In genomic region chr15:66931768-66932633, GRCh38 we compare ENCODE assay signal across 1 cellular context.
TF ChIP-seq lines count a peak whose summit lies in the region.

No MANE protein-coding gene starts in this region.

TF ChIP-seq in HepG2, 621 proteins besides CTCF, POLR2A, EP300 and RAD21 (continued from another document):
- no peak for TF ChIP-seq HOMEZ (CRISPR knock-in tag; IDR thresholded peaks at IDR 0.05; ENCODE audit: low read depth)
- TF ChIP-seq ZNF318 (CRISPR knock-in tag; IDR thresholded peaks at IDR 0.05), result no peak
- TF ChIP-seq ZNF407 (CRISPR knock-in tag; IDR thresholded peaks at IDR 0.05; ENCODE audit: not compliant biosample characterization), result no peak
- no peak for TF ChIP-seq ZSCAN31 (CRISPR knock-in tag; IDR thresholded peaks at IDR 0.05; ENCODE audit: low read depth)
- TF ChIP-seq CBX5 (CRISPR knock-in tag; IDR thresholded peaks at IDR 0.05; ENCODE audit: borderline replicate concordance), result no peak
- no peak for TF ChIP-seq TRIM22 (IDR thresholded peaks at IDR 0.05)
- TF ChIP-seq SNAPC5 (CRISPR knock-in tag; IDR thresholded peaks at IDR 0.05; ENCODE audit: borderline replicate concordance), result peak; percentile 58; the same call in 1 of the 2 replicates
- no peak for TF ChIP-seq ZNF605 (CRISPR knock-in tag; IDR thresholded peaks at IDR 0.05)
- TF ChIP-seq NR2F6 (IDR thresholded peaks at IDR 0.05), result no peak
- peak; percentile 75 for TF ChIP-seq NR2F6 (CRISPR knock-in tag; IDR thresholded peaks at IDR 0.05)
- TF ChIP-seq MIER3 (CRISPR knock-in tag; IDR thresholded peaks at IDR 0.05; ENCODE audit: borderline replicate concordance), result peak; percentile 67; the same call in 1 of the 2 replicates
- TF ChIP-seq SKIL (CRISPR knock-in tag; IDR thresholded peaks at IDR 0.05; ENCODE audit: borderline replicate concordance), result peak; percentile 63
- 0 out of 2 replicates have a peak, but pooled peaks have one; percentile 15 for TF ChIP-seq SALL1 (CRISPR knock-in tag; IDR thresholded peaks at IDR 0.05)
- no peak for TF ChIP-seq CEBPZ (IDR thresholded peaks at IDR 0.05; ENCODE audit: low read length)
TF ChIP-seq in HepG2: peak in this region for 144.
